ENCODE assay signal across 5 cellular contexts in the genomic region with DNA sequence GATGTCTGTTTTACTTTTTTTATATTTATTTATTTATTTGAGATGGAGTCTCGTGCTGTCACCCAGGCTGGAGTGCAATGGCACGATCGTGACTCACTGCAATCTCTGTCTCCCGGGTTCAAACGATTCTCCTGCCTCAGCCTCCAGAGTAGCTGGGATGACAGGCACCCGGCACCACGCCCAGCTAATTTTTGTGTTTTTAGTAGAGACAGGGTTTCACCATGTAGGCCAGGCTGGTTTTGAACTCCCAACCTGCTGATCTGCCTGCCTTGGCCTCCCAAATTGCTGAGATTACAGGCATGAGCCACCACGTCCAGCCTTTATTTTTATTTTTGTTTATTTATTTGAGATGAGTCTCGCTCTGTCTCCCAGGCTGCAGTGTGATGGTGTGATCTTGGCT.
DNase-seq lines count a peak whose midpoint lies in the region.
"Not testable (repeated sequence)": the region's sequence is repeated elsewhere in the genome, so short reads cannot be mapped to it uniquely, and the experiment has no call there.

No MANE protein-coding gene starts in this region.

- WGBS in neuronal stem cell (ENCODE audit: extremely low coverage in 2 of 2, insufficient read length in 2 of 2, insufficient replicate concordance in 1 of 2), 2 donors: no CpG with 5 or more reads among the region's 9 CpGs

- not testable (repeated sequence) for H3K27ac Mint-ChIP-seq in activated CD4-positive, alpha-beta T cell treated with anti-CD3 and anti-CD28 coated beads, Interleukin-2, amount 10 ng/mL, durations not matched to agents 24 days and 14 days; activated CD4-positive, alpha-beta memory T cell treated with anti-CD3 and anti-CD28 coated beads for 36 hours; activated naive CD4-positive, alpha-beta T cell treated with anti-CD3 and anti-CD28 coated beads, Interleukin-2, amount 10 ng/mL, durations not matched to agents 7 days and 5 days

- intact Hi-C loops in activated CD4-positive, alpha-beta T cell treated with anti-CD3 and anti-CD28 coated beads, Interleukin-2, amount 10 ng/mL, durations not matched to agents 24 days and 14 days (cut with micrococcal nuclease); activated CD4-positive, alpha-beta memory T cell treated with anti-CD3 and anti-CD28 coated beads for 36 hours (cut with micrococcal nuclease): not testable (repeated sequence)

- peak overlapping the region; percentile 32 for H2AK5ac ChIP-seq in neuronal stem cell (ENCODE audit: low read depth, low read length)

- H2AFZ ChIP-seq in neuronal stem cell (ENCODE audit: low read length): not testable (repeated sequence)

- CTCF ChIA-PET in activated CD4-positive, alpha-beta memory T cell treated with anti-CD3 and anti-CD28 coated beads for 36 hours (lab: Charles Lee); activated naive CD4-positive, alpha-beta T cell treated with anti-CD3 and anti-CD28 coated beads, Interleukin-2, amount 10 ng/mL, durations not matched to agents 7 days and 5 days (lab: Charles Lee): not testable (repeated sequence)

- not testable (repeated sequence) for H3K4me3 Mint-ChIP-seq in activated CD4-positive, alpha-beta T cell treated with anti-CD3 and anti-CD28 coated beads, Interleukin-2, amount 10 ng/mL, durations not matched to agents 24 days and 14 days; activated CD4-positive, alpha-beta memory T cell treated with anti-CD3 and anti-CD28 coated beads for 36 hours; activated naive CD4-positive, alpha-beta T cell treated with anti-CD3 and anti-CD28 coated beads, Interleukin-2, amount 10 ng/mL, durations not matched to agents 7 days and 5 days

- H3K36me3 Mint-ChIP-seq in activated CD4-positive, alpha-beta T cell treated with anti-CD3 and anti-CD28 coated beads, Interleukin-2, amount 10 ng/mL, durations not matched to agents 24 days and 14 days (ENCODE audit: low read depth); activated CD4-positive, alpha-beta memory T cell treated with anti-CD3 and anti-CD28 coated beads for 36 hours; activated naive CD4-positive, alpha-beta T cell treated with anti-CD3 and anti-CD28 coated beads, Interleukin-2, amount 10 ng/mL, durations not matched to agents 7 days and 5 days: not testable (repeated sequence)

- DNase-seq in activated CD4-positive, alpha-beta T cell treated with anti-CD3 and anti-CD28 coated beads, Interleukin-2, amount 10 ng/mL, durations not matched to agents 24 days and 14 days: peak; percentile 60
- DNase-seq in activated CD4-positive, alpha-beta memory T cell treated with anti-CD3 and anti-CD28 coated beads for 36 hours: peak; percentile 11
- peak; percentile 27 for DNase-seq in activated naive CD4-positive, alpha-beta T cell treated with anti-CD3 and anti-CD28 coated beads, Interleukin-2, amount 10 ng/mL, durations not matched to agents 7 days and 5 days
- DNase-seq in neuronal stem cell (ENCODE audit: low spot score): not testable (repeated sequence)
- peak; percentile 17 for DNase-seq in ureter (ENCODE audit: low spot score)

- not testable (repeated sequence) for H2BK15ac ChIP-seq in neuronal stem cell (ENCODE audit: low read length)

- not testable (repeated sequence) for H3K4me1 Mint-ChIP-seq in activated CD4-positive, alpha-beta T cell treated with anti-CD3 and anti-CD28 coated beads, Interleukin-2, amount 10 ng/mL, durations not matched to agents 24 days and 14 days; activated CD4-positive, alpha-beta memory T cell treated with anti-CD3 and anti-CD28 coated beads for 36 hours (ENCODE audit: low read depth); activated naive CD4-positive, alpha-beta T cell treated with anti-CD3 and anti-CD28 coated beads, Interleukin-2, amount 10 ng/mL, durations not matched to agents 7 days and 5 days

- not testable (repeated sequence) for H4K91ac ChIP-seq in neuronal stem cell (ENCODE audit: low read depth, low read length, poor library complexity)

- not testable (repeated sequence) for H3K14ac ChIP-seq in neuronal stem cell (ENCODE audit: low read length)

- H3K9me3 Mint-ChIP-seq in activated CD4-positive, alpha-beta T cell treated with anti-CD3 and anti-CD28 coated beads, Interleukin-2, amount 10 ng/mL, durations not matched to agents 24 days and 14 days; activated CD4-positive, alpha-beta memory T cell treated with anti-CD3 and anti-CD28 coated beads for 36 hours: not testable (repeated sequence)
- peaks cover 11% of the 10 kb centered on the region for H3K9me3 Mint-ChIP-seq in activated naive CD4-positive, alpha-beta T cell treated with anti-CD3 and anti-CD28 coated beads, Interleukin-2, amount 10 ng/mL, durations not matched to agents 7 days and 5 days

- not testable (repeated sequence) for H3K18ac ChIP-seq in neuronal stem cell (ENCODE audit: low read length)

- H3K4me2 ChIP-seq in neuronal stem cell (ENCODE audit: insufficient read depth, low read length, poor library complexity, severe bottlenecking): not testable (repeated sequence)

- H3K9ac ChIP-seq in neuronal stem cell (ENCODE audit: low read depth, low read length, poor library complexity): not testable (repeated sequence)

- not testable (repeated sequence) for H2BK5ac ChIP-seq in neuronal stem cell (ENCODE audit: low read length)

- H2BK120ac ChIP-seq in neuronal stem cell (ENCODE audit: low read depth, low read length): not testable (repeated sequence)

- not testable (repeated sequence) for H3K9me3 ChIP-seq in neuronal stem cell (replicated peaks in 1 of 2; ENCODE audit: control insufficient read depth in 2 of 2, insufficient read depth in 1 of 2, low read depth in 1 of 2, low read length in 2 of 2)

- H2BK12ac ChIP-seq in neuronal stem cell (ENCODE audit: low read length): not testable (repeated sequence)

- POLR2A ChIA-PET in activated CD4-positive, alpha-beta memory T cell treated with anti-CD3 and anti-CD28 coated beads for 36 hours (lab: Charles Lee): not testable (repeated sequence)

- not testable (repeated sequence) for H3K27ac ChIP-seq in neuronal stem cell (replicated peaks; ENCODE audit: low read length)

- not testable (repeated sequence) for H3K36me3 ChIP-seq in neuronal stem cell (replicated peaks in 1 of 2; ENCODE audit: control insufficient read depth in 2 of 2, insufficient read depth in 2 of 2, low read length in 2 of 2)

- H3K23ac ChIP-seq in neuronal stem cell (ENCODE audit: low read depth, low read length, poor library complexity): not testable (repeated sequence)

- H3K79me1 ChIP-seq in neuronal stem cell (ENCODE audit: low read depth, low read length): not testable (repeated sequence)

- not testable (repeated sequence) for H3K4ac ChIP-seq in neuronal stem cell (ENCODE audit: low read length)

- H4K8ac ChIP-seq in neuronal stem cell (ENCODE audit: low read depth, low read length): not testable (repeated sequence)

- not testable (repeated sequence) for H3K4me3 ChIP-seq in neuronal stem cell (ENCODE audit: low read length in 2 of 2)

- not testable (repeated sequence) for H3K4me1 ChIP-seq in neuronal stem cell (ENCODE audit: control insufficient read depth in 2 of 2, insufficient read depth in 1 of 2, low read depth in 1 of 2, low read length in 2 of 2)

- not testable (repeated sequence) for H3K27me3 Mint-ChIP-seq in activated CD4-positive, alpha-beta T cell treated with anti-CD3 and anti-CD28 coated beads, Interleukin-2, amount 10 ng/mL, durations not matched to agents 24 days and 14 days; activated CD4-positive, alpha-beta memory T cell treated with anti-CD3 and anti-CD28 coated beads for 36 hours; activated naive CD4-positive, alpha-beta T cell treated with anti-CD3 and anti-CD28 coated beads, Interleukin-2, amount 10 ng/mL, durations not matched to agents 7 days and 5 days

- H3K27me3 ChIP-seq in neuronal stem cell (ENCODE audit: control insufficient read depth in 3 of 3, insufficient read depth in 3 of 3, low read depth in 1 of 3, low read length in 3 of 3): not testable (repeated sequence)
